8 cellular contexts compared by ENCODE assay signal in genomic region chr15:85692873-85693272, GRCh38.
DNase-seq lines count a peak whose midpoint lies in the region; ATAC-seq and TF ChIP-seq lines count a peak whose summit lies in the region.

No MANE protein-coding gene starts in this region.

- H3K27me3 ChIP-seq in neutrophil: no peaks in the 10 kb centered on the region
- H3K27me3 ChIP-seq in smooth muscle cell (ENCODE audit: low read depth): no peaks in the 10 kb centered on the region

- WGBS in smooth muscle cell (ENCODE audit: low lambda C conversion rate): 95% methylated on average over 5 of the region's 5 CpGs

- peaks cover 7% of the 10 kb centered on the region for H3K79me2 ChIP-seq in smooth muscle cell (ENCODE audit: low read depth)

- H3K27me3 Mint-ChIP-seq in activated B cell treated with CpG ODN at 0.5 μM for 24 hours: no peaks in the 10 kb centered on the region

- H3K36me3 ChIP-seq in neutrophil (peaks cover 76% of the 10 kb centered on the region), smooth muscle cell (ENCODE audit: low read depth) (no peaks in the 10 kb centered on the region)

- no peaks in the 10 kb centered on the region for H4K20me1 ChIP-seq in smooth muscle cell (ENCODE audit: low read depth)

- H2AFZ ChIP-seq in smooth muscle cell (ENCODE audit: low read depth): no peak overlapping the region

- peak overlapping the region; percentile 61 for H3K27ac ChIP-seq in neutrophil
- no peak overlapping the region for H3K27ac ChIP-seq in smooth muscle cell (ENCODE audit: low read depth)

- H3K4me3 ChIP-seq in neutrophil (ENCODE audit: low read depth in 1 of 2, low read length in 1 of 2): no peak overlapping the region
- no peak overlapping the region for H3K4me3 ChIP-seq in smooth muscle cell

- H3K36me3 Mint-ChIP-seq in activated B cell treated with CpG ODN at 0.5 μM for 24 hours (ENCODE audit: low read depth): peaks cover 52% of the 10 kb centered on the region

- H3K9me3 ChIP-seq in neutrophil: no peaks in the 10 kb centered on the region
- no peaks in the 10 kb centered on the region for H3K9me3 ChIP-seq in smooth muscle cell (replicated peaks; ENCODE audit: low read depth)

- POLR2A ChIA-PET in activated B cell treated with CpG ODN at 0.5 μM for 24 hours (lab: Charles Lee): interaction anchor here (0.8 to 7.5 kb wide), 5 partner anchors 11 to 380 kb away, joined by 3 to 298 read pairs (median 3); no protein-coding TSS in a partner anchor

- peak overlapping the region; percentile 75 for H3K4me3 Mint-ChIP-seq in activated B cell treated with CpG ODN at 0.5 μM for 24 hours

- TF ChIP-seq CTCF in activated B cell treated with CpG ODN at 0.5 μM for 24 hours (IDR thresholded peaks at IDR 0.05): no peak
- no peak for TF ChIP-seq CTCF in neutrophil (IDR thresholded peaks at IDR 0.05)
- no peak for TF ChIP-seq CTCF in smooth muscle cell (IDR thresholded peaks at IDR 0.05; ENCODE audit: borderline replicate concordance, insufficient read depth, poor library complexity, severe bottlenecking)

- no peak for DNase-seq in activated B cell treated with CpG ODN at 0.5 μM for 24 hours
- DNase-seq in smooth muscle cell (lab: John Stamatoyannopoulos, UW; ENCODE audit: unreplicated experiment): no peak
- DNase-seq in mucosa of gallbladder (ENCODE audit: low spot score): no peak
- no peak for DNase-seq in dermis blood vessel endothelial cell
- no peak for DNase-seq in SW 1271 (lab: John Stamatoyannopoulos, UW)

- peaks cover 60% of the 10 kb centered on the region for H3K4me1 Mint-ChIP-seq in activated B cell treated with CpG ODN at 0.5 μM for 24 hours

- H3K4me2 ChIP-seq in smooth muscle cell: no peak overlapping the region

- intact Hi-C loops in activated B cell treated with CpG ODN at 0.5 μM for 24 hours (cut with micrococcal nuclease): loop anchor here (5.0 kb wide), 3 partner anchors 111 to 711 kb away; partner anchors contain the start of gene PDE8A

- H3K9ac ChIP-seq in smooth muscle cell (ENCODE audit: low read depth): no peak overlapping the region

- no peaks in the 10 kb centered on the region for H3K9me3 Mint-ChIP-seq in activated B cell treated with CpG ODN at 0.5 μM for 24 hours

- ATAC-seq in GM19043 (IDR thresholded peaks at IDR 0.05; ENCODE audit: low read depth, unreplicated experiment) (peak; percentile 41), HG02885 (IDR thresholded peaks at IDR 0.05; ENCODE audit: poor library complexity, unreplicated experiment) (peak; percentile 36), activated B cell treated with CpG ODN at 0.5 μM for 24 hours (ENCODE audit: low read depth) (peak; percentile 18)

- CTCF ChIA-PET in activated B cell treated with CpG ODN at 0.5 μM for 24 hours (lab: Charles Lee): interaction anchor here (0.8 to 1.5 kb wide), 3 partner anchors 10 to 396 kb away, joined by 3 to 7 read pairs (median 3); no protein-coding TSS in a partner anchor

- H3K4me1 ChIP-seq in neutrophil (ENCODE audit: control insufficient read depth in 1 of 2, insufficient read depth in 1 of 2, low read depth in 1 of 2, low read length in 1 of 2) (peaks cover 41 to 57% of the 10 kb centered on the region in 2 experiments), smooth muscle cell (ENCODE audit: low read depth) (peaks cover 16% of the 10 kb centered on the region)

- peak overlapping the region; percentile 98 for H3K27ac Mint-ChIP-seq in activated B cell treated with CpG ODN at 0.5 μM for 24 hours

- peaks cover 8% of the 10 kb centered on the region for H3F3A ChIP-seq in smooth muscle cell (ENCODE audit: low read depth)
